In genomic region chr1:27523666-27524020, GRCh38 we compare ENCODE assay signal across 11 cellular contexts. TPM values are rescaled to one million over a fixed set of nuclear protein-coding genes. Genes with fewer than 3 reads are reported as not detected.
A peak's percentile ranks its signal among the peaks of the same experiment; 100 is the strongest.
DNase-seq lines count a peak whose midpoint lies in the region; ATAC-seq and TF ChIP-seq lines count a peak whose summit lies in the region.
"Had no signal": no experiment of that assay in that cellular context is flagged by ENCODE, and none has a peak within 500 bp of the region (broad histone marks: within the 10 kb centered on the region; RNA-seq: fewer than 3 reads in every experiment).

No MANE protein-coding gene starts in this region.

- H3K36me3 ChIP-seq in cardiac muscle cell (no peaks in the 10 kb centered on the region), ascending aorta (no peaks in the 10 kb centered on the region), muscle layer of duodenum (ENCODE audit: control insufficient read depth in 1 of 2, insufficient read depth in 2 of 2, low read length in 2 of 2) (no peaks in the 10 kb centered on the region), transverse colon (no peaks in the 10 kb centered on the region)

- H3K9me3 Mint-ChIP-seq in HFFc6: no peaks in the 10 kb centered on the region

- H3K4me3 Mint-ChIP-seq in HFFc6: no peak overlapping the region

- no peak for TF ChIP-seq EP300 in transverse colon (IDR thresholded peaks at IDR 0.05; ENCODE audit: low read depth)

- 46 to 74% methylated on average over 5 of the region's 5 CpGs for WGBS in transverse colon (ENCODE audit: low coverage in 1 of 2), 2 donors

- no peaks in the 10 kb centered on the region; the same call in 1 of the 2 replicates for H3K36me3 Mint-ChIP-seq in HFFc6 (ENCODE audit: low read depth)

- H3K4me1 Mint-ChIP-seq in HFFc6 (ENCODE audit: low read depth): peaks cover 54% of the 10 kb centered on the region

- no peak overlapping the region for H3K27ac Mint-ChIP-seq in HFFc6

- no peak overlapping the region for H3K4me3 ChIP-seq in cardiac muscle cell
- no peak overlapping the region for H3K4me3 ChIP-seq in ascending aorta
- H3K4me3 ChIP-seq in muscle layer of duodenum (ENCODE audit: low read depth in 1 of 2, low read length in 2 of 2): peak overlapping the region in 1 of 2 donors; percentile 61
- H3K4me3 ChIP-seq in transverse colon: no peak overlapping the region

- H3K27me3 Mint-ChIP-seq in HFFc6 (ENCODE audit: insufficient read depth): peaks cover 16% of the 10 kb centered on the region

- no peaks in the 10 kb centered on the region for H3K9me3 ChIP-seq in cardiac muscle cell (ENCODE audit: low read depth)
- no peaks in the 10 kb centered on the region for H3K9me3 ChIP-seq in ascending aorta
- no peaks in the 10 kb centered on the region for H3K9me3 ChIP-seq in muscle layer of duodenum (ENCODE audit: control insufficient read depth in 1 of 2, low read length in 2 of 2)
- no peaks in the 10 kb centered on the region for H3K9me3 ChIP-seq in transverse colon

- in situ Hi-C loops in transverse colon (cut with MboI; ENCODE audit: low pct_ligation_motif_present in 1 of 4, low pct_unique_long_range_greater_than_20kb in 1 of 4, low sequenced_read_pairs in 3 of 4): no loop called here

- no peak for TF ChIP-seq POLR2A in transverse colon (IDR thresholded peaks at IDR 0.05)

- no peaks in the 10 kb centered on the region for H3K27me3 ChIP-seq in cardiac muscle cell
- H3K27me3 ChIP-seq in ascending aorta: no peaks in the 10 kb centered on the region
- H3K27me3 ChIP-seq in muscle layer of duodenum (ENCODE audit: low read depth, low read length): no peaks in the 10 kb centered on the region
- H3K27me3 ChIP-seq in transverse colon: no peaks in the 10 kb centered on the region

- H3K27ac ChIP-seq in cardiac muscle cell (peak overlapping the region; percentile 94), ascending aorta (peak overlapping the region; percentile 12 to 43), muscle layer of duodenum (ENCODE audit: low read length) (peak overlapping the region; percentile 7), transverse colon (peak overlapping the region; percentile 52 to 91 (median 69))

- intact Hi-C loops in left ventricle myocardium superior (cut with micrococcal nuclease): no loop called here
- intact Hi-C loops in ascending aorta (cut with DNase I): no loop called here
- intact Hi-C loops in transverse colon (cut with DNase I; ENCODE audit: low total_unique reads): no loop called here

- no peak for TF ChIP-seq CTCF in cardiac muscle cell (IDR thresholded peaks at IDR 0.05; ENCODE audit: low read depth, low read length)
- TF ChIP-seq CTCF in ascending aorta (IDR thresholded peaks at IDR 0.05): no peak
- TF ChIP-seq CTCF in transverse colon (IDR thresholded peaks at IDR 0.05): no peak
- no peak for TF ChIP-seq CTCF in HFFc6 (IDR thresholded peaks at IDR 0.05)

- H3K4me1 ChIP-seq in cardiac muscle cell (ENCODE audit: low read depth) (peaks cover 70% of the 10 kb centered on the region), ascending aorta (peaks cover 32 to 49% of the 10 kb centered on the region in 2 donors), muscle layer of duodenum (ENCODE audit: control insufficient read depth in 1 of 2, insufficient read depth in 2 of 2, low read length in 2 of 2) (peaks cover 50 to 95% of the 10 kb centered on the region in 2 donors), transverse colon (peaks cover 67 to 98% (median 84%) of the 10 kb centered on the region in 4 donors)

- no peak for DNase-seq in cardiac muscle cell (ENCODE audit: low read depth in 1 of 2, low spot score in 1 of 2)
- no peak for DNase-seq in left ventricle myocardium superior
- no peak for DNase-seq in ascending aorta (ENCODE audit: low spot score in 2 of 2)
- no peak for DNase-seq in transverse colon
- no peak for DNase-seq in HuH-7 (ENCODE audit: low spot score)
- no peak for DNase-seq in RKO (ENCODE audit: low spot score)
- no peak for DNase-seq in HFFc6
- DNase-seq: AML-193, cortex of kidney, NCI-H1105 treated with DMSO at 0.1 percent for 48 hours had no signal

- ATAC-seq in left ventricle myocardium superior: no peak

RNA-seq across cellular contexts. Expression of gene WASF2, which starts 33.7 kb away (rescaled TPM):
- total RNA-seq in cardiac muscle cell (18.8 and 32.7 TPM in 2 replicates), left ventricle myocardium superior (59.1 TPM), ascending aorta (70.4 TPM), transverse colon (100 to 1,000 TPM in 1 of 4 donors, 10 to 100 TPM in 3; 34.6 to 114 (median 60.9) TPM)
- 53.4 and 69.2 TPM in 2 replicates for polyA plus RNA-seq in cardiac muscle cell
- 10 to 100 TPM; 84.4 to 99.7 (median 93.1) TPM for total RNA-seq in HFFc6 (2021; fragmentation: NEBNext Ultra II Directional; extraction: Animal tissue kit (Norgen Biotek cat#: 25700))

Comparison
In these comparisons a context has a peak if more than half of its experiments do, and no peak if none do; other contexts are left out.
1. H3K27ac ChIP-seq: peak in every context shown above with its lines; median percentile 94 in cardiac muscle cell; 69 in transverse colon; 28 in ascending aorta; 7 in muscle layer of duodenum.